In genomic region chr16:71288890-71289731, GRCh38 we compare ENCODE assay signal across 9 cellular contexts. TPM values are rescaled to one million over a fixed set of nuclear protein-coding genes. Genes with fewer than 3 reads are reported as not detected.
DNase-seq lines count a peak whose midpoint lies in the region; ATAC-seq, FAIRE-seq and TF ChIP-seq lines count a peak whose summit lies in the region.
"Had no signal": no experiment of that assay in that cellular context is flagged by ENCODE, and none has a peak within 500 bp of the region (broad histone marks: within the 10 kb centered on the region; RNA-seq: fewer than 3 reads in every experiment).

Gene CMTR2 (minus strand): TSS chr16:71289402. CDS start chr16:71285920, 3,482 bp downstream.

- peaks cover 13% of the 10 kb centered on the region for H3K4me1 ChIP-seq in keratinocyte (ENCODE audit: control insufficient read depth, extremely low read depth, insufficient read depth, low read length)

- H3K79me2 ChIP-seq in keratinocyte (ENCODE audit: control insufficient read depth, insufficient read depth, low read length): peaks cover 13% of the 10 kb centered on the region

- FAIRE-seq in keratinocyte (lab: Jason Lieb, UNC): peak; percentile 57
- FAIRE-seq: TTC549 had no signal

- TF ChIP-seq CTCF in AG09309 (IDR thresholded peaks at IDR 0.05; ENCODE audit: control insufficient read depth, insufficient read depth, low read depth, low read length, missing control alignments) (no peak), keratinocyte (optimal IDR thresholded peaks at IDR 0.05 in 1 of 3, IDR thresholded peaks at IDR 0.05 in 1 of 3, conservative IDR thresholded peaks at IDR 0.05 in 1 of 3; ENCODE audit: extremely low read depth in 1 of 3, insufficient read depth in 2 of 3, low read length in 3 of 3) (peak in 1 of 3 experiments; percentile 13)

- H3K27ac ChIP-seq in keratinocyte (ENCODE audit: control insufficient read depth, insufficient read depth, low read length): peak within 1 kb of the TSS; percentile 91

- peaks cover under 1 to 6% of the 10 kb centered on the region in 2 experiments for H3K36me3 ChIP-seq in keratinocyte (ENCODE audit: control insufficient read depth in 2 of 2, extremely low read depth in 1 of 2, insufficient read depth in 2 of 2, low read length in 2 of 2)

- no peaks in the 10 kb centered on the region for H3K9me1 ChIP-seq in keratinocyte (ENCODE audit: control insufficient read depth, extremely low read depth, insufficient read depth, low read length)

- dilution Hi-C loops in keratinocyte (cut with MboI; ENCODE audit: extremely low pct_ligation_motif_present, low sequenced_read_pairs): no loop called here

- no peaks in the 10 kb centered on the region for H4K20me1 ChIP-seq in keratinocyte (ENCODE audit: control insufficient read depth, extremely low read depth, insufficient read depth, low read length)

- peak within 1 kb of the TSS; percentile 87 for H3K4me2 ChIP-seq in keratinocyte (ENCODE audit: control insufficient read depth, extremely low read depth, insufficient read depth, low read depth, low read length)

- DNase-seq in AG09309 (ENCODE audit: low read depth): peak; percentile 83
- DNase-seq in NCI-H446 (lab: John Stamatoyannopoulos, UW): peak; percentile 70 to 95
- DNase-seq in cerebellar cortex (ENCODE audit: low spot score): peak; percentile 94
- DNase-seq in keratinocyte (ENCODE audit: low read depth, low spot score): peak; percentile 82
- peak; percentile 75 to 81 for DNase-seq in stimulated activated CD4-positive, alpha-beta T cell treated with anti-CD3 and anti-CD28 coated beads, Interleukin-15, amount 100 ng/mL, for 1 hour (ENCODE audit: low read depth in 1 of 2, low spot score in 1 of 2)

- H3K9me3 ChIP-seq in keratinocyte (ENCODE audit: control insufficient read depth, low read depth, low read length): no peaks in the 10 kb centered on the region

- ATAC-seq in GM19025 (IDR thresholded peaks at IDR 0.05; ENCODE audit: low read depth, unreplicated experiment) (peak; percentile 87), HG03342 (IDR thresholded peaks at IDR 0.05; ENCODE audit: unreplicated experiment) (peak; percentile 95)
- ATAC-seq in activated CD4-positive, CD25-positive, alpha-beta regulatory T cell treated with anti-CD3 and anti-CD28 coated beads, Interleukin-2, amount 50 U/mL, for 24 hours: peak; percentile 95 to 96

- H3K9ac ChIP-seq in keratinocyte (ENCODE audit: control insufficient read depth, extremely low read depth, insufficient read depth, low read length): peak within 1 kb of the TSS; percentile 91

- peak within 1 kb of the TSS; percentile 87 for H3K4me3 ChIP-seq in AG09309 (ENCODE audit: control insufficient read depth, low read depth, low read length)
- H3K4me3 ChIP-seq in keratinocyte (ENCODE audit: control insufficient read depth in 2 of 3, extremely low read depth in 1 of 3, insufficient read depth in 2 of 3, low read depth in 1 of 3, low read length in 3 of 3): peak within 1 kb of the TSS; percentile 85 to 93 (median 85)

- no peaks in the 10 kb centered on the region for H3K27me3 ChIP-seq in keratinocyte (ENCODE audit: control insufficient read depth, extremely low read depth, insufficient read depth, low read length)

- peak within 1 kb of the TSS; percentile 89 for H2AFZ ChIP-seq in keratinocyte (ENCODE audit: control insufficient read depth, low read length)

RNA-seq across cellular contexts. Expression of gene CMTR2, which starts in this region (rescaled TPM):
- polyA plus RNA-seq in keratinocyte: 18.0 to 37.9 TPM (median 26.5 TPM) in 3 replicates
- polyA plus RNA-seq in keratinocyte (2011; ENCODE audit: low read depth): 11.4 TPM
- polyA plus RNA-seq in keratinocyte (2011; cell fraction: cytosol; rRNA removed): 9.1 and 23.0 TPM in 2 replicates
- polyA plus RNA-seq in keratinocyte (2011; cell fraction: nucleus; rRNA removed): 29.2 and 41.2 TPM in 2 replicates
- 13.2 and 13.7 TPM in 2 replicates for polyA plus RNA-seq in keratinocyte (2012; ENCODE audit: low replicate concordance)
- 4.4 to 28.7 TPM (median 21.5 TPM) in 3 replicates for polyA minus RNA-seq in keratinocyte
- 18.8 TPM for polyA minus RNA-seq in keratinocyte (2011; cell fraction: cytosol; rRNA and poly(A)+ RNA removed)
- polyA minus RNA-seq in keratinocyte (2011; cell fraction: nucleus; rRNA and poly(A)+ RNA removed): 21.5 and 31.8 TPM in 2 replicates

Comparison
In these comparisons a context has a peak if more than half of its experiments do, and no peak if none do; other contexts are left out.
1. Peak in every context shown above with its lines: DNase-seq, ATAC-seq, H3K4me3 ChIP-seq and H3K27ac ChIP-seq.